20 cellular contexts compared by ENCODE assay signal in the genomic region with DNA sequence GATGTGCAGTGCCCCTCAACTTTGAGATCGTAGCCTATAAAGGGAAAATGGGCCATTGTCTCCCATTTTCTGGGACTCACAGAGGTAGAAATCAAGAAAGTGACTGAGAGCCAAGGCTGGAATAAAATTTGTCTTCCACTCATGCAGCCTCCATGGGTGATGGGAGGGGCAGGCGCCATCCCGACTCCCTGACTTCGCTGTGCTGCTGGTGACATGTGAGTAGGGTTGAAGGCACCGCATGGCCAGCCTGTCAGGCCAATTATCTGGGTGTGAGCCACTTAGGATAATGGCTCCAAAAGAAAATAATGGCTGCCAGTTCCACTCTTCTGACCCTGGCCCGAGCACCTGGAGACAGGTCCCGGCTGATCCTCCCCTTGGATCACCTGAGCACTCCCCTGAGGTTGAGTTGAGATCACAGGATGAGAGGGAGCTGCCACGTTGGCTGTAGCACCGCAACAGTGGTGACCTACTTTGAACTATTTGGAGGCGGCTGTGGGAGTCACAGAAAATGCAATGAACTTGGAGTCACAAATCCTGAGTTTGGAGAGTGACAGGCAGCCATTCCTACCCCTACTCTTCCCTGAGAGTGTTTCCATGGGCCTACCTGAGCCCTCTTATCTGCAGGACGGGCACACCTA. TPM values are rescaled to one million over a fixed set of nuclear protein-coding genes. Genes with fewer than 3 reads are reported as not detected.
DNase-seq lines count a peak whose midpoint lies in the region; ATAC-seq and TF ChIP-seq lines count a peak whose summit lies in the region.
"Had no signal": no experiment of that assay in that cellular context is flagged by ENCODE, and none has a peak within 500 bp of the region (broad histone marks: within the 10 kb centered on the region; RNA-seq: fewer than 3 reads in every experiment).

No MANE protein-coding gene starts in this region.

- peak overlapping the region; percentile 14; the same call in 1 of the 2 replicates for H3K4me3 Mint-ChIP-seq in HFFc6
- no peak overlapping the region for H3K4me3 Mint-ChIP-seq in osteocyte (ENCODE audit: unreplicated experiment)

- H4K20me1 ChIP-seq in PC-9 (ENCODE audit: insufficient read depth): no peaks in the 10 kb centered on the region

- H3K27ac Mint-ChIP-seq in HFFc6 (peak overlapping the region; percentile 73; the same call in 1 of the 2 replicates), osteocyte (ENCODE audit: unreplicated experiment) (no peak overlapping the region)

- H3K36me3 ChIP-seq in PC-9 (ENCODE audit: low read depth) (no peaks in the 10 kb centered on the region), psoas muscle (ENCODE audit: insufficient read depth in 1 of 2, low read depth in 1 of 2) (no peaks in the 10 kb centered on the region)
- H3K36me3 ChIP-seq: neutrophil had no signal

- H3K4me1 ChIP-seq in PC-9 (replicated peaks; ENCODE audit: insufficient read depth): peaks cover 11% of the 10 kb centered on the region; the same call in 1 of the 2 replicates
- no peaks in the 10 kb centered on the region for H3K4me1 ChIP-seq in psoas muscle
- H3K4me1 ChIP-seq: foreskin keratinocyte had no signal

- H3K4me3 ChIP-seq in PC-9: no peak overlapping the region
- peak overlapping the region; percentile 13 for H3K4me3 ChIP-seq in fibroblast of the aortic adventitia (ENCODE audit: low read depth, low read length)
- peak overlapping the region; percentile 28 for H3K4me3 ChIP-seq in psoas muscle
- H3K4me3 ChIP-seq: stomach had no signal

- peaks cover 3% of the 10 kb centered on the region; the same call in 1 of the 2 replicates for H3F3A ChIP-seq in PC-9 (ENCODE audit: insufficient read depth, low read depth)

- H3K4me1 Mint-ChIP-seq in HFFc6 (ENCODE audit: low read depth): peaks cover 15% of the 10 kb centered on the region
- no peaks in the 10 kb centered on the region for H3K4me1 Mint-ChIP-seq in osteocyte (ENCODE audit: unreplicated experiment)

- H3K9me3 Mint-ChIP-seq in HFFc6 (no peaks in the 10 kb centered on the region), osteocyte (ENCODE audit: unreplicated experiment) (peaks cover 3% of the 10 kb centered on the region)

- 55 to 60% (median 58%) methylated on average over 11 of the region's 11 CpGs for WGBS in psoas muscle, 3 donors

- BruUV-seq in PC-9 (replicated peaks; lab: Mats Ljungman, UMichigan): no TSS peak

- H3K4me2 ChIP-seq in PC-9: no peak overlapping the region

- no peak overlapping the region for H2AFZ ChIP-seq in PC-9

- no peaks in the 10 kb centered on the region for H3K9me2 ChIP-seq in PC-9 (ENCODE audit: insufficient read depth)

- TF ChIP-seq CTCF in HFFc6 (IDR thresholded peaks at IDR 0.05) (no peak; the same call in 1 of the 2 replicates), PC-9 (conservative IDR thresholded peaks at IDR 0.05) (0 out of 2 replicates have a peak, but pooled peaks have one; percentile 5), fibroblast of the aortic adventitia (IDR thresholded peaks at IDR 0.05; ENCODE audit: insufficient read depth, low read length) (no peak), psoas muscle (IDR thresholded peaks at IDR 0.05) (no peak), osteocyte (IDR thresholded peaks at IDR 0.05) (no peak)

- H3K27me3 ChIP-seq in PC-9 (ENCODE audit: insufficient read depth, low read depth) (peaks cover 38% of the 10 kb centered on the region), psoas muscle (ENCODE audit: insufficient read depth in 3 of 3, low read length in 2 of 3) (peaks cover 0 to 8% (median 0%) of the 10 kb centered on the region in 3 donors)
- H3K27me3 ChIP-seq: foreskin keratinocyte, stomach had no signal

- H3K27ac ChIP-seq in PC-9 (no peak overlapping the region), psoas muscle (no peak overlapping the region)
- H3K27ac ChIP-seq: foreskin keratinocyte, HL-60, neutrophil, stomach had no signal

- H3K36me3 Mint-ChIP-seq in HFFc6 (ENCODE audit: low read depth) (no peaks in the 10 kb centered on the region), osteocyte (ENCODE audit: unreplicated experiment) (no peaks in the 10 kb centered on the region)

- CTCF ChIA-PET in PC-9 (lab: Charles Lee): interaction anchor here (0.6 to 0.9 kb wide), 4 partner anchors 31 to 398 kb away, joined by 3 to 9 read pairs (median 8); no protein-coding TSS in a partner anchor

- H3K79me2 ChIP-seq in PC-9 (ENCODE audit: low read depth): no peaks in the 10 kb centered on the region

- H3K9me3 ChIP-seq in PC-9 (ENCODE audit: insufficient read depth, low read depth): no peaks in the 10 kb centered on the region
- no peaks in the 10 kb centered on the region for H3K9me3 ChIP-seq in psoas muscle
- H3K9me3 ChIP-seq: neutrophil, stomach had no signal

- peak; percentile 10 to 52 (median 22) for ATAC-seq in psoas muscle
- ATAC-seq: foreskin keratinocyte had no signal

- H3K27me3 Mint-ChIP-seq in HFFc6 (ENCODE audit: insufficient read depth) (peaks cover 10% of the 10 kb centered on the region), osteocyte (ENCODE audit: unreplicated experiment) (no peaks in the 10 kb centered on the region)

- intact Hi-C loops in PC-9 (cut with micrococcal nuclease; ENCODE audit: unreplicated experiment): loop anchor here (2.0 kb wide), 3 partner anchors 31 to 141 kb away; partner anchors contain the start of gene COG2
- intact Hi-C loops in psoas muscle (cut with DNase I): loop anchor here (1.0 to 5.0 kb wide), 5 partner anchors 61 to 131 kb away; partner anchors contain the start of genes COG2 (in 2 of the 2) and AGT (in 1 of the 2)

- DNase-seq in HFFc6 (no peak), PC-9 (no peak), fibroblast of the aortic adventitia (ENCODE audit: low read depth) (no peak), psoas muscle (no peak), SIG-M5 (lab: John Stamatoyannopoulos, UW) (no peak), germinal center (ENCODE audit: low spot score) (no peak), osteocyte (ENCODE audit: extremely low spot score, unreplicated experiment) (no peak)
- DNase-seq in activated CD4-positive, alpha-beta T cell treated with anti-CD3 and anti-CD28 coated beads, Interleukin-2, amount 50 U/mL, for 4 hours: no peak
- DNase-seq: activated CD4-positive, alpha-beta T cell treated with anti-CD3 and anti-CD28 coated beads for 48 hours; activated CD8-positive, alpha-beta memory T cell treated with anti-CD3 and anti-CD28 coated beads, Interleukin-2, amount 50 U/mL, for 4 hours; activated gamma-delta T cell treated with Interleukin-2 at 50 U/mL for 16 hours; amniotic stem cell; foreskin keratinocyte; NCI-H2081 treated with DMSO at 0.1 percent for 48 hours; NCI-H774; stimulated activated CD4-positive, alpha-beta T cell treated with anti-CD3 and anti-CD28 coated beads, Interleukin-2, amount 100 ng/mL, for 48 hours had no signal

- POLR2A ChIA-PET in PC-9 (lab: Charles Lee; ENCODE audit: unreplicated experiment): no interaction called here

RNA-seq across cellular contexts. Expression of gene CAPN9, which starts 26.3 kb away (rescaled TPM):
- total RNA-seq in HFFc6 (2021; fragmentation: NEBNext Ultra II Directional; extraction: Animal tissue kit (Norgen Biotek cat#: 25700)): not detected
- not detected in 2 replicates for total RNA-seq in PC-9 (2021)
- total RNA-seq in fibroblast of the aortic adventitia (ENCODE audit: low replicate concordance): not detected in 2 replicates
- not detected for total RNA-seq in psoas muscle
- polyA plus RNA-seq in psoas muscle: under 1 TPM in 1 of 3 donors, not detected in 2; 0.03 TPM
- not detected in 2 replicates for total RNA-seq in osteocyte
- total RNA-seq: foreskin keratinocyte had no signal
- polyA plus RNA-seq: foreskin keratinocyte had no signal

RNA-seq across cellular contexts. Expression of gene AGT, which starts 59.6 kb away (rescaled TPM):
- total RNA-seq in HFFc6 (2021; fragmentation: NEBNext Ultra II Directional; extraction: Animal tissue kit (Norgen Biotek cat#: 25700)): under 1 TPM in 4 of 6 experiments, not detected in 2; 0.09 to 0.19 (median 0.13) TPM
- total RNA-seq in PC-9 (2021) (not detected in 2 replicates), fibroblast of the aortic adventitia (ENCODE audit: low replicate concordance) (1.1 and 8.4 TPM in 2 replicates), psoas muscle (10 to 100 TPM; 36.1 to 61.7 (median 48.8) TPM), osteocyte (25.6 and 30.1 TPM in 2 replicates)
- polyA plus RNA-seq in psoas muscle: 100 to 1,000 TPM in 1 of 3 donors, 10 to 100 TPM in 1, 1 to 10 TPM in 1; 9.2 to 187 (median 36.8) TPM
- total RNA-seq: foreskin keratinocyte, RPMI7951 had no signal
- polyA plus RNA-seq: foreskin keratinocyte had no signal
